Comparison of ENCODE assay signal across 27 cellular contexts in genomic region chr3:61173685-61174084, GRCh38.
A peak's percentile ranks its signal among the peaks of the same experiment; 100 is the strongest.
DNase-seq lines count a peak whose midpoint lies in the region; ATAC-seq and TF ChIP-seq lines count a peak whose summit lies in the region.
"Had no signal": no experiment of that assay in that cellular context is flagged by ENCODE, and none has a peak within 500 bp of the region (broad histone marks: within the 10 kb centered on the region; RNA-seq: fewer than 3 reads in every experiment).

No MANE protein-coding gene starts in this region.

- CTCF ChIA-PET in PC-3 (lab: Charles Lee): no interaction called here

- TF ChIP-seq CTCF in left ventricle myocardium inferior (IDR thresholded peaks at IDR 0.05; ENCODE audit: borderline replicate concordance) (no peak), PC-3 (conservative IDR thresholded peaks at IDR 0.05; ENCODE audit: low read depth, low read length) (no peak), hepatocyte (IDR thresholded peaks at IDR 0.05; ENCODE audit: poor library complexity) (no peak), coronary artery (IDR thresholded peaks at IDR 0.05) (no peak)

- H3K27me3 ChIP-seq in left ventricle myocardium inferior (ENCODE audit: low read depth) (no peaks in the 10 kb centered on the region), PC-3 (ENCODE audit: low read length) (no peaks in the 10 kb centered on the region), hepatocyte (no peaks in the 10 kb centered on the region)
- H3K27me3 ChIP-seq: heart left ventricle, left lung, tibial artery had no signal

- H3F3A ChIP-seq in PC-3 (ENCODE audit: low read length, unreplicated experiment): no peaks in the 10 kb centered on the region

- DNase-seq in left ventricle myocardium superior (no peak), left ventricle myocardium inferior (no peak), PC-3 (peak; percentile 22), hepatocyte (ENCODE audit: low spot score) (peak; percentile 16), SK-N-DZ (ENCODE audit: low spot score) (no peak), coronary artery (ENCODE audit: low spot score) (no peak)
- DNase-seq: activated CD4-positive, alpha-beta T cell treated with anti-CD3 and anti-CD28 coated beads, Interleukin-2, amount 50 U/mL, for 48 hours; activated CD8-positive, alpha-beta memory T cell treated with anti-CD3 and anti-CD28 coated beads, Interleukin-2, amount 50 U/mL, for 4 hours; activated naive CD4-positive, alpha-beta T cell treated with anti-CD3 and anti-CD28 coated beads, Interleukin-2, amount 10 ng/mL, durations not matched to agents 7 days and 5 days; DMS79; effector memory CD4-positive, alpha-beta T cell; foreskin fibroblast; GDM1; H9; heart left ventricle; left lung; midbrain; naive thymus-derived CD8-positive, alpha-beta T cell; NCI-H1092 treated with DMSO at 0.1 percent for 48 hours; NCI-H187; tibial artery had no signal

- H2AFZ ChIP-seq in PC-3 (ENCODE audit: low read length) (no peak overlapping the region), hepatocyte (no peak overlapping the region)

- H3K36me3 ChIP-seq in left ventricle myocardium inferior (no peaks in the 10 kb centered on the region), PC-3 (ENCODE audit: low read depth, low read length) (no peaks in the 10 kb centered on the region), hepatocyte (replicated peaks; ENCODE audit: insufficient read depth, low read depth) (no peaks in the 10 kb centered on the region)
- H3K36me3 ChIP-seq: heart left ventricle, left lung, tibial artery had no signal

- POLR2A ChIA-PET in PC-3 (lab: Charles Lee; ENCODE audit: unreplicated experiment): no interaction called here

- BruUV-seq in PC-3 (replicated peaks; lab: Mats Ljungman, UMichigan): no TSS peak

- no peak overlapping the region for H3K4me3 ChIP-seq in left ventricle myocardium inferior
- H3K4me3 ChIP-seq in PC-3 (ENCODE audit: low read length): no peak overlapping the region
- no peak overlapping the region for H3K4me3 ChIP-seq in hepatocyte
- no peak overlapping the region for H3K4me3 ChIP-seq in coronary artery
- H3K4me3 ChIP-seq: heart left ventricle, left lung, SK-N-MC, skin epidermis, tibial artery had no signal

- H3K4me1 ChIP-seq in left ventricle myocardium inferior: peaks cover 13% of the 10 kb centered on the region
- no peaks in the 10 kb centered on the region for H3K4me1 ChIP-seq in PC-3 (ENCODE audit: insufficient read depth, low read length)
- H3K4me1 ChIP-seq in hepatocyte (ENCODE audit: insufficient read depth): no peaks in the 10 kb centered on the region
- H3K4me1 ChIP-seq: left lung, tibial artery had no signal

- H3K4me2 ChIP-seq in PC-3 (ENCODE audit: low read length): no peak overlapping the region
- no peak overlapping the region for H3K4me2 ChIP-seq in hepatocyte

- H3K79me2 ChIP-seq in PC-3 (ENCODE audit: low read length): no peaks in the 10 kb centered on the region
- no peaks in the 10 kb centered on the region for H3K79me2 ChIP-seq in hepatocyte

- no peak overlapping the region for H3K27ac ChIP-seq in left ventricle myocardium inferior (replicated peaks)
- H3K27ac ChIP-seq in PC-3 (ENCODE audit: low read length): no peak overlapping the region
- H3K27ac ChIP-seq in hepatocyte: no peak overlapping the region
- no peak overlapping the region for H3K27ac ChIP-seq in coronary artery
- H3K27ac ChIP-seq: heart left ventricle, left lung, RWPE1, SK-N-MC, skin epidermis, tibial artery had no signal

- H3K9ac ChIP-seq in PC-3 (ENCODE audit: low read length): no peak overlapping the region

- intact Hi-C loops in left ventricle myocardium superior (cut with micrococcal nuclease) (no loop called here), left ventricle myocardium inferior (cut with micrococcal nuclease) (no loop called here), PC-3 (cut with micrococcal nuclease) (no loop called here)

- H3K9me2 ChIP-seq in PC-3 (replicated peaks; ENCODE audit: low read length) (no peaks in the 10 kb centered on the region), hepatocyte (replicated peaks; ENCODE audit: insufficient read depth) (no peaks in the 10 kb centered on the region)

- H4K20me1 ChIP-seq in PC-3 (ENCODE audit: low read length) (no peaks in the 10 kb centered on the region), hepatocyte (ENCODE audit: insufficient read depth, poor library complexity, severe bottlenecking) (no peaks in the 10 kb centered on the region)

- H3K9me3 ChIP-seq in left ventricle myocardium inferior (replicated peaks): no peaks in the 10 kb centered on the region
- H3K9me3 ChIP-seq in PC-3 (ENCODE audit: low read length): no peaks in the 10 kb centered on the region
- H3K9me3 ChIP-seq in hepatocyte (ENCODE audit: low read depth): no peaks in the 10 kb centered on the region
- H3K9me3 ChIP-seq: heart left ventricle, left lung, tibial artery had no signal

- ATAC-seq in left ventricle myocardium superior: peak; percentile 40
- ATAC-seq in PC-3: peak; percentile 81
- ATAC-seq in HG03175 (IDR thresholded peaks at IDR 0.05; ENCODE audit: unreplicated experiment): no peak
- ATAC-seq: activated CD4-positive, CD25-positive, alpha-beta regulatory T cell treated with anti-CD3 and anti-CD28 coated beads, Interleukin-2, amount 50 U/mL, for 24 hours; esophagus mucosa; left lung; naive thymus-derived CD8-positive, alpha-beta T cell had no signal

Comparison
In these comparisons a context has a peak if more than half of its experiments do, and no peak if none do; other contexts are left out.
1. DNase-seq: peak in PC-3 (single experiment) and hepatocyte (single experiment); none in left ventricle myocardium superior (single experiment), left ventricle myocardium inferior (single experiment), SK-N-DZ (single experiment) and coronary artery (single experiment).